ENCODE assay signal across 8 cellular contexts in genomic region chr18:63949068-63949737, GRCh38. TPM values are rescaled to one million over a fixed set of nuclear protein-coding genes. Genes with fewer than 3 reads are reported as not detected.
DNase-seq lines count a peak whose midpoint lies in the region; ATAC-seq and TF ChIP-seq lines count a peak whose summit lies in the region.

Gene HMSD, plus strand, starts transcription at chr18:63949301. Its CDS starts 4,155 bp downstream, at chr18:63953456.

- peak within 1 kb of the TSS in 2 of 3 donors; percentile 29 to 44 for H3K4me3 ChIP-seq in right lobe of liver

- no peak within 1 kb of the TSS for H3K27ac ChIP-seq in right lobe of liver

- WGBS in right lobe of liver (ENCODE audit: insufficient coverage, low coverage, low lambda C conversion rate, missing lambda C conversion rate) = 18% methylated on average over 16 of the region's 35 CpGs

- TF ChIP-seq POLR2A in right lobe of liver (IDR thresholded peaks at IDR 0.05) = no peak

- H3K4me1 ChIP-seq in right lobe of liver = peaks cover 0 to 8% (median 0%) of the 10 kb centered on the region in 4 donors

- TF ChIP-seq CTCF in GM10266 (IDR thresholded peaks at IDR 0.05; ENCODE audit: control insufficient read depth, insufficient read depth, low read depth, missing control alignments) = peak; percentile 55
- TF ChIP-seq CTCF in chondrocyte (IDR thresholded peaks at IDR 0.05) = peak; percentile 65
- peak; percentile 37 to 61 (median 46) for TF ChIP-seq CTCF in right lobe of liver (IDR thresholded peaks at IDR 0.05)

- intact Hi-C loops in right lobe of liver (cut with DNase I) = no loop called here

- in situ Hi-C loops in G401 (cut with HindIII; ENCODE audit: low sequenced_read_pairs) = no loop called here

- no peaks in the 10 kb centered on the region for H3K36me3 Mint-ChIP-seq in chondrocyte (ENCODE audit: low read depth)

- peaks cover 11% of the 10 kb centered on the region for H3K4me1 Mint-ChIP-seq in chondrocyte (ENCODE audit: low read depth)

- peaks cover 2% of the 10 kb centered on the region for H3K9me3 Mint-ChIP-seq in chondrocyte (ENCODE audit: low read depth)

- no peaks in the 10 kb centered on the region for H3K27me3 ChIP-seq in right lobe of liver

- peak within 1 kb of the TSS; percentile 45 for H3K4me3 Mint-ChIP-seq in chondrocyte (ENCODE audit: unreplicated experiment)

- H3K27me3 Mint-ChIP-seq in chondrocyte (ENCODE audit: low read depth) = peaks cover 13% of the 10 kb centered on the region

- DNase-seq in GM10266 (ENCODE audit: extremely low spot score) (peak; percentile 78), LHCN-M2 (ENCODE audit: low read depth) (peak; percentile 15), T-helper 22 cell (ENCODE audit: low read depth) (peak; percentile 47), chondrocyte (ENCODE audit: low spot score) (no peak), right lobe of liver (peak; percentile 63 to 77 (median 72)), G401 (ENCODE audit: low spot score) (no peak)
- peak; percentile 33 for DNase-seq in stimulated activated CD8-positive, alpha-beta memory T cell treated with anti-CD3 and anti-CD28 coated beads, Interleukin-4, amount 100 ng/mL, for 24 hours (ENCODE audit: low read depth)

- no peaks in the 10 kb centered on the region for H3K9me3 ChIP-seq in right lobe of liver

- no peaks in the 10 kb centered on the region for H3K36me3 ChIP-seq in right lobe of liver

- ATAC-seq in GM21717 (IDR thresholded peaks at IDR 0.05; ENCODE audit: unreplicated experiment) (peak; percentile 86), right lobe of liver (peak; percentile 99 to 100 (median 100))

- H3K27ac Mint-ChIP-seq in chondrocyte (ENCODE audit: unreplicated experiment) = no peak within 1 kb of the TSS

RNA-seq across cellular contexts. Expression of gene HMSD, which starts in this region (rescaled TPM):
- not detected in 2 replicates for total RNA-seq in LHCN-M2 (2014; rRNA removed)
- polyA plus RNA-seq in LHCN-M2 (2012) = not detected
- not detected in 3 replicates for total RNA-seq in chondrocyte
- under 1 TPM in 2 of 6 experiments, not detected in 4; 0.27 to 0.37 TPM for total RNA-seq in right lobe of liver
- total RNA-seq in G401 (2014; rRNA removed; shearing (Covaris generic)) = not detected in 2 replicates

Comparison
In these comparisons a context has a peak if more than half of its experiments do, and no peak if none do; other contexts are left out.
1. Peak in DNase-seq in LHCN-M2; RNA of the gene not detected or under 1 TPM.
2. Peak in DNase-seq, ATAC-seq and H3K4me3 ChIP-seq in right lobe of liver; RNA of the gene not detected or under 1 TPM.
3. DNase-seq: peak in GM10266 (single experiment), T-helper 22 cell (single experiment) and stimulated activated CD8-positive, alpha-beta memory T cell treated with anti-CD3 and anti-CD28 coated beads, Interleukin-4, amount 100 ng/mL, for 24 hours (single experiment); none in chondrocyte (single experiment) and G401 (single experiment).
4. Peak in every context shown above with its lines, with median percentiles within 50 percentile points of each other: CTCF ChIP-seq.